In genomic region chr5:56003179-56003578, GRCh38 we compare ENCODE assay signal across 1 cellular context.
A peak's percentile ranks its signal among the peaks of the same experiment; 100 is the strongest.
TF ChIP-seq lines count a peak whose summit lies in the region.

No MANE protein-coding gene starts in this region.

TF ChIP-seq in IMR-90, 13 proteins besides CTCF, POLR2A, EP300 and RAD21 (continued from another document):
- TF ChIP-seq BHLHE40 (IDR thresholded peaks at IDR 0.05; ENCODE audit: low read depth, low read length) (peak; percentile 39), MAFK (IDR thresholded peaks at IDR 0.05; ENCODE audit: low read depth, low read length) (peak; percentile 50; the same call in 1 of the 2 replicates)
